9 cellular contexts compared by ENCODE assay signal in the genomic region with DNA sequence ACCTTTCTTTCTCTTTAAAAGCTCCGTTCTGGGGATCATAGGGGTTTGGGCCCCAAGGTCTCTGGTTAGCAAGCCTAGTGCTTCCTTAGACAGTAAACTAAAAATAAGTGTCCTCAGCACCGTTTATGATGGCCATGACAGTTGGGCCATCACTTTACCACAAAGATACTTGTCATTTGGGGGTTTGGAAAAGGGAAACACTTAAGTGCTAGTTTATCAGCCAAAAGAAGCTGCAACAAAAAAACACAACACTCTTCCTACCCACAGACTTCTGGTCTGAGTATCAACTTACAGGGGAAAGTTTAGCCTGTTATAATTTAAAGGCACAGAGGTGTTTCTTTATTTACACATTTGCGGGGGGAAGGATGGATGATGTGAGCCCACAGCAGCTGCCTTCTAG.
DNase-seq lines count a peak whose midpoint lies in the region; ATAC-seq, FAIRE-seq and TF ChIP-seq lines count a peak whose summit lies in the region.
"Had no signal": no experiment of that assay in that cellular context is flagged by ENCODE, and none has a peak within 500 bp of the region (broad histone marks: within the 10 kb centered on the region; RNA-seq: fewer than 3 reads in every experiment).

No MANE protein-coding gene starts in this region.

- peak overlapping the region; percentile 98 for H3K27ac Mint-ChIP-seq in T-helper 17 cell
- peak overlapping the region; percentile 96 to 98 for H3K27ac Mint-ChIP-seq in natural killer cell

- DNase-seq in T-helper 17 cell: no peak
- DNase-seq in natural killer cell: peak; percentile 30
- no peak for DNase-seq in activated CD4-positive, CD25-positive, alpha-beta regulatory T cell (lab: John Stamatoyannopoulos, UW)
- no peak for DNase-seq in substantia nigra (lab: John Stamatoyannopoulos, UW)
- DNase-seq in frontal cortex (ENCODE audit: low spot score in 2 of 2): no peak
- DNase-seq: activated CD8-positive, alpha-beta memory T cell treated with anti-CD3 and anti-CD28 coated beads for 24 hours; gastrocnemius medialis had no signal

- intact Hi-C loops in natural killer cell (cut with micrococcal nuclease): loop anchor here (2.0 kb wide), 2 partner anchors 16 to 94 kb away; no protein-coding TSS in a partner anchor

- no peaks in the 10 kb centered on the region for H3K9me3 Mint-ChIP-seq in natural killer cell

- no peak overlapping the region for H3K27ac ChIP-seq in substantia nigra (ENCODE audit: low read depth, low read length, poor library complexity, severe bottlenecking)
- H3K27ac ChIP-seq: gastrocnemius medialis had no signal

- no peak for FAIRE-seq in frontal cortex (lab: Jason Lieb, UNC)

- ATAC-seq in GM18498 (IDR thresholded peaks at IDR 0.05; ENCODE audit: unreplicated experiment) (peak; percentile 30), HG03354 (IDR thresholded peaks at IDR 0.05; ENCODE audit: poor library complexity, severe bottlenecking, unreplicated experiment) (peak; percentile 37), T-helper 17 cell (no peak), natural killer cell (peak; percentile 46 to 74 (median 73))
- ATAC-seq: gastrocnemius medialis had no signal

- no peaks in the 10 kb centered on the region for H3K27me3 Mint-ChIP-seq in T-helper 17 cell
- no peaks in the 10 kb centered on the region for H3K27me3 Mint-ChIP-seq in natural killer cell (ENCODE audit: low read depth in 2 of 2)

- H3K4me1 Mint-ChIP-seq in T-helper 17 cell (peaks cover 34% of the 10 kb centered on the region), natural killer cell (peaks cover 52 to 57% of the 10 kb centered on the region in 2 donors)

- H3K36me3 Mint-ChIP-seq in T-helper 17 cell (ENCODE audit: low read depth): no peaks in the 10 kb centered on the region
- peaks cover 9% of the 10 kb centered on the region for H3K36me3 Mint-ChIP-seq in natural killer cell

- TF ChIP-seq CTCF in natural killer cell (IDR thresholded peaks at IDR 0.05): no peak

- H3K4me3 Mint-ChIP-seq in T-helper 17 cell: no peak overlapping the region
- H3K4me3 Mint-ChIP-seq in natural killer cell: peak overlapping the region; percentile 85

- H3K9me3 ChIP-seq in T-helper 17 cell (ENCODE audit: control insufficient read depth, low read length, poor library complexity, severe bottlenecking): no peaks in the 10 kb centered on the region
- H3K9me3 ChIP-seq: gastrocnemius medialis had no signal
